In the genomic region with DNA sequence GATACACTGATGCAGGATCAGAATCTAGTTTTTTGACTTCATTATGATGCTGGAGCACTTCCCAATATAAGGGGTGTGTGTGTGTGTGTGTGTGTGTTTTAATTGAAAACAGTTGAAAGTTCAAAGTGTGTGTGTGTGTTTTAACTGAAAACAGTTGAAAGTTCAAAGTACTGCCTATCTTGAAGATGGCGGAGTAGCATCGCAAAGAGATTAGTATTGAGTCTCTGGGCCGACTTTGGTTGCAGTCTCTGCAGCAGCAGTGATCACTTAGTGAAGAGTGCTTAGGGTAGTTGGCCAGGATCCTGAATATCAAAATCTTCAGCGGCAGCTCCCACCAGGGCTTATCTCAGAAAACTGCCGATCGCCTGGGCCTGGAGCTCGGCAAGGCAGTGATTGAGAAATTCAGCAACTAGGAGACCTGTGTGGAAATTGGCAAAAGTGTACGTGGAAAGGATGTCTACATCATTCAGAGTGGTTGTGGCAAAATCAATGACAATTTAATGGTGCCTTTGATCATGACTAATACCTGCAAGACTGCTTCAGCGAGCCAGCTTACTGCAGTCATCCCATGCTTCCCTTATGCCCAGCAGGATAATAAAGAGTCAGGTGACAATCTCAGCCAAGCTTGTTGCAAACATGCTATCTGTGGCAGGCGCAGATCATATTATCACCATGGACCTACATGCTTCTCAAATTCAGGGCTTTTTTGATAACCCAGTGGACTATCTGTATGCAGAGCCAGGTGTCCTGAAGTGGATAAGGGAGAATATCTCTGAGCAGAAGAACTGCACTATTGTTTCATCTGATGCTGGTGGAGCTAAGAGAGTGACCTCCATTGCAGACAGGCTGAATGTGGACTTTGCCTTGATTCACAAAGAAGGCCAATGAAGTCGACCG, we compare ENCODE assay signal across 20 cellular contexts.
"Had no signal": no experiment of that assay in that cellular context is flagged by ENCODE, and none has a peak within 500 bp of the region (broad histone marks: within the 10 kb centered on the region; RNA-seq: fewer than 3 reads in every experiment).

No MANE protein-coding gene starts in this region.

- DNase-seq: activated CD4-positive, alpha-beta T cell treated with anti-CD3 and anti-CD28 coated beads, Interleukin-2, amount 50 U/mL, for 4 hours; activated CD4-positive, CD25-positive, alpha-beta regulatory T cell treated with anti-CD3 and anti-CD28 coated beads, Interleukin-2, amount 50 U/mL, for 72 hours; activated T-cell treated with anti-CD3 and anti-CD28 coated beads, Interleukin-2, amount 50 U/mL, for 1 hour; amygdala; body of pancreas; cortex of kidney; effector CD4-positive, alpha-beta T cell; gastrocnemius medialis; heart left ventricle; immature natural killer cell; mammary epithelial cell; naive B cell; stimulated activated CD4-positive, alpha-beta T cell treated with anti-CD3 and anti-CD28 coated beads, Interleukin-15, amount 100 ng/mL, for 24 hours; stimulated activated CD4-positive, alpha-beta T cell treated with anti-CD3 and anti-CD28 coated beads, Interleukin-4, amount 100 ng/mL, for 1 hour; stimulated activated naive CD4-positive, alpha-beta T cell; uterus had no signal

- H3K4me3 ChIP-seq: body of pancreas, gastrocnemius medialis, heart left ventricle, tibial nerve, uterus had no signal

- H3K4me3 Mint-ChIP-seq: activated naive CD4-positive, alpha-beta T cell treated with anti-CD3 and anti-CD28 coated beads, Interleukin-2, amount 50 U/mL, for 24 hours; central memory CD8-positive, alpha-beta T cell; immature natural killer cell; naive B cell; T-helper 2 cell treated with Interferon-gamma antibody and Interleukin-4, amounts not matched to agents 5 μg/mL and 100 μg/mL, for 36 hours had no signal

- H3K27me3 Mint-ChIP-seq: activated naive CD4-positive, alpha-beta T cell treated with anti-CD3 and anti-CD28 coated beads, Interleukin-2, amount 50 U/mL, for 24 hours; central memory CD8-positive, alpha-beta T cell; naive B cell had no signal

- H3K9me3 Mint-ChIP-seq: activated naive CD4-positive, alpha-beta T cell treated with anti-CD3 and anti-CD28 coated beads, Interleukin-2, amount 50 U/mL, for 24 hours; central memory CD8-positive, alpha-beta T cell; immature natural killer cell; naive B cell; T-helper 2 cell treated with Interferon-gamma antibody and Interleukin-4, amounts not matched to agents 5 μg/mL and 100 μg/mL, for 36 hours had no signal

- H3K4me1 Mint-ChIP-seq: central memory CD8-positive, alpha-beta T cell; immature natural killer cell; naive B cell had no signal

- ATAC-seq: body of pancreas, gastrocnemius medialis had no signal

- H3K27ac Mint-ChIP-seq: activated naive CD4-positive, alpha-beta T cell treated with anti-CD3 and anti-CD28 coated beads, Interleukin-2, amount 50 U/mL, for 24 hours; T-helper 2 cell treated with Interferon-gamma antibody and Interleukin-4, amounts not matched to agents 5 μg/mL and 100 μg/mL, for 36 hours had no signal
